1 cellular context compared by ENCODE assay signal in the genomic region with DNA sequence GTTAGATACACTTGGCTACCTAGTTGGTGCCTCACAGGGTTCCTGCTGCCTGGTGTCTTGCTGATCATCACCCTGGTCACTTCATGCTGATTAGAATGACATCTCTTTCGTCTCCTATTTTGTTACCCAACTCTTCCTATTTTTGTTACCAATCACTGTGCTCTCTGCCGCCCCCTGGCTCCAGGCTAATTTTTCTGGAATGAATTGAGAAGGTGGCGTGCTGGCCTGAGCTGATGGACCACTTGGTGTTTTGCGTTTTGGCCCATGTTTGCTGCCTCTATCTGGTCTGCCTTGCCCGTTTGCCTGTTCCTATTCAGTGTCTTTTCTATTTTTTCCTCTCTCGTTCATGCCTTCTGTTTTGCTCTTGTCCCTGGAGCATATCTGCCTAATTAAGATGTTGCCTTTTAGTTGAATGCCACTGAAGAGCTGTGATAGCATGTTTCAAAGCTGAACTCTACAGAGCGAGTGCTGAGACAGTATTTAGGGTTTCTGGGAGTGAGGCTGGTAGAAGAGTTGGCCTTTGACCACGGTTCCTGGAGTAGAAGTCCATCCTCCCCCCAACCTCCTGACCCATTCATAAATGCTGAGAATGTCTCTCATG.
A peak's percentile ranks its signal among the peaks of the same experiment; 100 is the strongest.
TF ChIP-seq lines count a peak whose summit lies in the region.

No MANE protein-coding gene starts in this region.

TF ChIP-seq in IMR-90, 13 proteins besides CTCF, POLR2A, EP300 and RAD21:
- TF ChIP-seq CEBPB (IDR thresholded peaks at IDR 0.05; ENCODE audit: low read depth, low read length) (peak; percentile 40; the same call in 1 of the 2 replicates), SMC3 (IDR thresholded peaks at IDR 0.05; ENCODE audit: low read depth, low read length) (peak; percentile 82)
- TF ChIP-seq, protein P1, sequence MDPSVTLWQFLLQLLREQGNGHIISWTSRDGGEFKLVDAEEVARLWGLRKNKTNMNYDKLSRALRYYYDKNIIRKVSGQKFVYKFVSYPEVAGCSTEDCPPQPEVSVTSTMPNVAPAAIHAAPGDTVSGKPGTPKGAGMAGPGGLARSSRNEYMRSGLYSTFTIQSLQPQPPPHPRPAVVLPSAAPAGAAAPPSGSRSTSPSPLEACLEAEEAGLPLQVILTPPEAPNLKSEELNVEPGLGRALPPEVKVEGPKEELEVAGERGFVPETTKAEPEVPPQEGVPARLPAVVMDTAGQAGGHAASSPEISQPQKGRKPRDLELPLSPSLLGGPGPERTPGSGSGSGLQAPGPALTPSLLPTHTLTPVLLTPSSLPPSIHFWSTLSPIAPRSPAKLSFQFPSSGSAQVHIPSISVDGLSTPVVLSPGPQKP (IDR thresholded peaks at IDR 0.05; ENCODE audit: borderline replicate concordance, low read depth, low read length) = no peak
